15 cellular contexts compared by ENCODE assay signal in the genomic region with DNA sequence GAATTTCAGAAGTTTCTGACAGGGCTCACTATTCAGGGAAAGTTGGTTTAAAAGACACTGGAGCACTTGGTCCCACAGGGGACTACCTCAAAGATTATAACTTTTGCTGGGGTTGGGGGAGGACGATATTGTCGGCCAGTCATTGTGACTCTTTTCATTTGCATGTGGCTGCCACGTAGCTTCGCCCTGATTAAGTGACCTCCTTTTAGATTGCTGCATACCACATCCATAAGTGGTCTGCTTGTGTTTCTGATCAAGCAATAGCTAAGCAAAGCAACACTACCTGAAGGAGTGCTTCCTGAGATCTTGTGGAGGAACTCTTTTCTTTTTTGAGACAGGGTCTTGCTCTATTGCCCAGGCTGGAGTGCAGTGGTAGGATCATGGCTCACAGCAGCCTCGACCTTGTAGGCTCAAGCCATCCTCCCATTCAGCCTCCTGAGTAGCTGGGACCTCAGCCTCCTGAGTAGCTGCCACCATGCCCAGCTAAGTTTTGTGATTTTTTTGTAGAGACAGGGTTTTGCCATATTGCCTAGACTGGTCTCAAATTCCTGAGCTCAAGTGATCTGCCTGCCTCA.
"Had no signal": no experiment of that assay in that cellular context is flagged by ENCODE, and none has a peak within 500 bp of the region (broad histone marks: within the 10 kb centered on the region; RNA-seq: fewer than 3 reads in every experiment).

No MANE protein-coding gene starts in this region.

- H3K27me3 Mint-ChIP-seq: activated B cell treated with CpG ODN at 0.5 μM for 24 hours had no signal

- H3K4me3 Mint-ChIP-seq: activated B cell treated with CpG ODN at 0.5 μM for 24 hours; activated CD4-positive, alpha-beta T cell treated with anti-CD3 and anti-CD28 coated beads, Interleukin-2, amount 10 ng/mL, durations not matched to agents 24 days and 14 days; activated naive CD8-positive, alpha-beta T cell treated with anti-CD3 and anti-CD28 coated beads, Interleukin-2, amount 50 U/mL, for 24 hours; activated T-helper 1 cell treated with anti-CD3 and anti-CD28 coated beads, Interleukin-12 subunit alpha, Interleukin-12 subunit beta, Interleukin-2, Interleukin-4 antibody, amounts not matched to agents 30 ng/mL and 10 ng/mL and 1 ng/mL, durations not matched to agents 14 hours and 24 hours and 36 hours; natural killer cell had no signal

- ATAC-seq: gastroesophageal sphincter had no signal

- H3K4me1 Mint-ChIP-seq: activated B cell treated with CpG ODN at 0.5 μM for 24 hours; activated naive CD8-positive, alpha-beta T cell treated with anti-CD3 and anti-CD28 coated beads, Interleukin-2, amount 50 U/mL, for 24 hours had no signal

- H3K36me3 Mint-ChIP-seq: natural killer cell had no signal

- H3K27ac Mint-ChIP-seq: activated B cell treated with CpG ODN at 0.5 μM for 24 hours; activated CD4-positive, alpha-beta T cell treated with anti-CD3 and anti-CD28 coated beads, Interleukin-2, amount 10 ng/mL, durations not matched to agents 24 days and 14 days; activated naive CD8-positive, alpha-beta T cell treated with anti-CD3 and anti-CD28 coated beads, Interleukin-2, amount 50 U/mL, for 24 hours; activated T-helper 1 cell treated with anti-CD3 and anti-CD28 coated beads, Interleukin-12 subunit alpha, Interleukin-12 subunit beta, Interleukin-2, Interleukin-4 antibody, amounts not matched to agents 30 ng/mL and 10 ng/mL and 1 ng/mL, durations not matched to agents 14 hours and 24 hours and 36 hours; natural killer cell had no signal

- DNase-seq: activated B cell treated with CpG ODN at 0.5 μM for 24 hours; activated CD4-positive, alpha-beta T cell treated with anti-CD3 and anti-CD28 coated beads, Interleukin-2, amount 10 ng/mL, durations not matched to agents 24 days and 14 days; activated naive CD4-positive, alpha-beta T cell treated with Interleukin-2 at 50 U/mL for 16 hours; activated naive CD8-positive, alpha-beta T cell treated with anti-CD3 and anti-CD28 coated beads, Interleukin-2, amount 50 U/mL, for 24 hours; central memory CD4-positive, alpha-beta T cell; effector CD8-positive, alpha-beta T cell; hypothalamus; natural killer cell; psoas muscle; stimulated activated CD4-positive, alpha-beta T cell treated with anti-CD3 and anti-CD28 coated beads, Interleukin-4, amount 100 ng/mL, for 4 hours; stomach; T-helper 1 cell; uterus had no signal

- H3K9me3 Mint-ChIP-seq: activated B cell treated with CpG ODN at 0.5 μM for 24 hours; activated CD4-positive, alpha-beta T cell treated with anti-CD3 and anti-CD28 coated beads, Interleukin-2, amount 10 ng/mL, durations not matched to agents 24 days and 14 days; activated naive CD8-positive, alpha-beta T cell treated with anti-CD3 and anti-CD28 coated beads, Interleukin-2, amount 50 U/mL, for 24 hours; activated T-helper 1 cell treated with anti-CD3 and anti-CD28 coated beads, Interleukin-12 subunit alpha, Interleukin-12 subunit beta, Interleukin-2, Interleukin-4 antibody, amounts not matched to agents 30 ng/mL and 10 ng/mL and 1 ng/mL, durations not matched to agents 14 hours and 24 hours and 36 hours; natural killer cell had no signal
